8 cellular contexts compared by ENCODE assay signal in genomic region chr7:141072548-141073172, GRCh38. TPM values are rescaled to one million over a fixed set of nuclear protein-coding genes. Genes with fewer than 3 reads are reported as not detected.
DNase-seq lines count a peak whose midpoint lies in the region; ATAC-seq and TF ChIP-seq lines count a peak whose summit lies in the region.

No MANE protein-coding gene starts in this region.

- intact Hi-C loops in OCI-LY7 (cut with micrococcal nuclease; ENCODE audit: unreplicated experiment): loop anchor here (5.0 kb wide), 1 partner anchor 460 kb away; no protein-coding TSS in a partner anchor

- no TSS peak for BruUV-seq in OCI-LY7 (replicated peaks; lab: Mats Ljungman, UMichigan)

- no peaks in the 10 kb centered on the region for H3K9me3 ChIP-seq in fibroblast of lung (ENCODE audit: control insufficient read depth, insufficient read depth, low read depth, low read length)
- no peaks in the 10 kb centered on the region for H3K9me3 ChIP-seq in OCI-LY7 (ENCODE audit: low read length)

- no peaks in the 10 kb centered on the region for H3K9me2 ChIP-seq in OCI-LY7 (ENCODE audit: insufficient read depth, low read length)

- peaks cover 4 to 19% of the 10 kb centered on the region in 2 donors for H3K36me3 Mint-ChIP-seq in naive B cell
- no peaks in the 10 kb centered on the region for H3K36me3 Mint-ChIP-seq in type B pancreatic cell

- H3K4me1 Mint-ChIP-seq in naive B cell (peaks cover 16 to 29% (median 28%) of the 10 kb centered on the region in 3 donors), type B pancreatic cell (ENCODE audit: unreplicated experiment) (no peaks in the 10 kb centered on the region)

- H3K4me3 Mint-ChIP-seq in naive B cell (peak overlapping the region; percentile 16 to 86 (median 78)), type B pancreatic cell (peak overlapping the region; percentile 88)

- H3K27ac Mint-ChIP-seq in naive B cell: no peak overlapping the region
- H3K27ac Mint-ChIP-seq in type B pancreatic cell: peak overlapping the region; percentile 51

- no peaks in the 10 kb centered on the region for H3K36me3 ChIP-seq in fibroblast of lung (ENCODE audit: control insufficient read depth, insufficient read depth, low read length)
- H3K36me3 ChIP-seq in OCI-LY7 (ENCODE audit: insufficient read depth, low read length): no peaks in the 10 kb centered on the region

- no peak overlapping the region for H2AFZ ChIP-seq in fibroblast of lung (ENCODE audit: low read length)
- H2AFZ ChIP-seq in OCI-LY7 (ENCODE audit: low read length): no peak overlapping the region

- H3K9me3 Mint-ChIP-seq in naive B cell: peaks cover 0 to 10% (median 2%) of the 10 kb centered on the region in 7 donors
- no peaks in the 10 kb centered on the region for H3K9me3 Mint-ChIP-seq in type B pancreatic cell

- H4K20me1 ChIP-seq in fibroblast of lung (ENCODE audit: control insufficient read depth, extremely low read depth, insufficient read depth, low read length): no peaks in the 10 kb centered on the region
- no peaks in the 10 kb centered on the region for H4K20me1 ChIP-seq in OCI-LY7 (ENCODE audit: insufficient read depth, low read length)

- H3K4me1 ChIP-seq in fibroblast of lung (ENCODE audit: control insufficient read depth, extremely low read depth, insufficient read depth, low read length) (no peaks in the 10 kb centered on the region), OCI-LY7 (ENCODE audit: insufficient read depth, low read length, poor library complexity, severe bottlenecking) (no peaks in the 10 kb centered on the region)

- no peaks in the 10 kb centered on the region for H3K79me2 ChIP-seq in fibroblast of lung (ENCODE audit: control insufficient read depth, insufficient read depth, low read length)
- H3K79me2 ChIP-seq in OCI-LY7 (ENCODE audit: insufficient read depth, low read depth, low read length): no peaks in the 10 kb centered on the region

- no peak overlapping the region for H3K9ac ChIP-seq in fibroblast of lung (ENCODE audit: insufficient read depth, low read length)

- POLR2A ChIA-PET in OCI-LY7 (lab: Charles Lee): interaction anchor here (0.6 kb wide), 1 partner anchor 181 kb away, joined by 3 read pairs; no protein-coding TSS in a partner anchor

- ATAC-seq in naive B cell (ENCODE audit: low read depth in 2 of 2) (peak; percentile 35 to 58), GM18873 (IDR thresholded peaks at IDR 0.05; ENCODE audit: low FRiP score, unreplicated experiment) (no peak)

- H3K4me3 ChIP-seq in fibroblast of lung (replicated peaks in 1 of 4; ENCODE audit: control extremely low read depth in 1 of 4, insufficient read depth in 1 of 4, low read depth in 3 of 4, low read length in 4 of 4) (peak overlapping the region; percentile 25 to 58 (median 40)), OCI-LY7 (ENCODE audit: low read depth, low read length, poor library complexity, severe bottlenecking) (no peak overlapping the region)

- TF ChIP-seq CTCF in fibroblast of lung (conservative IDR thresholded peaks at IDR 0.05 in 1 of 2, IDR thresholded peaks at IDR 0.05 in 1 of 2; ENCODE audit: low read depth in 1 of 2, low read length in 2 of 2): no peak
- TF ChIP-seq CTCF in type B pancreatic cell (conservative IDR thresholded peaks at IDR 0.05): no peak
- TF ChIP-seq CTCF in OCI-LY7 (conservative IDR thresholded peaks at IDR 0.05; ENCODE audit: low read length): no peak

- peak overlapping the region; percentile 73 for H3K4me2 ChIP-seq in fibroblast of lung (ENCODE audit: extremely low read depth, insufficient read depth, low read length)
- H3K4me2 ChIP-seq in OCI-LY7 (ENCODE audit: low read length): no peak overlapping the region

- peaks cover 33% of the 10 kb centered on the region for H3K27me3 ChIP-seq in fibroblast of lung (ENCODE audit: control insufficient read depth, insufficient read depth, low read length)

- peak; percentile 62 for DNase-seq in ELR (ENCODE audit: low read depth)
- DNase-seq in NCI-H1417 (lab: John Stamatoyannopoulos, UW): peak; percentile 84 to 95 (median 89)
- peak; percentile 30 for DNase-seq in activated T-cell treated with anti-CD3 and anti-CD28 coated beads, Interleukin-2, amount 50 U/mL, for 1 hour
- peak; percentile 77 to 82 for DNase-seq in fibroblast of lung (ENCODE audit: low read depth in 2 of 2)
- DNase-seq in naive B cell: no peak
- peak; percentile 74 for DNase-seq in type B pancreatic cell (ENCODE audit: extremely low spot score, unreplicated experiment)
- DNase-seq in OCI-LY7 (ENCODE audit: low spot score): no peak

- CTCF ChIA-PET in OCI-LY7 (lab: Charles Lee; ENCODE audit: unreplicated experiment): no interaction called here

- H3K27me3 Mint-ChIP-seq in naive B cell (peaks cover 31 to 63% (median 49%) of the 10 kb centered on the region in 3 donors), type B pancreatic cell (peaks cover 47% of the 10 kb centered on the region)

- H3K27ac ChIP-seq in fibroblast of lung (ENCODE audit: insufficient read depth, low read length) (no peak overlapping the region), OCI-LY7 (ENCODE audit: low read depth, low read length, poor library complexity, severe bottlenecking) (no peak overlapping the region)

RNA-seq across cellular contexts. Expression of gene TMEM178B, which starts 1.2 kb away (rescaled TPM):
- under 0.01 TPM in 2 replicates for total RNA-seq in fibroblast of lung
- polyA plus RNA-seq in fibroblast of lung: 0.02 and 0.14 TPM in 2 replicates
- polyA plus RNA-seq in fibroblast of lung (2012): 0.01 and 0.08 TPM in 2 replicates
- polyA minus RNA-seq in fibroblast of lung (ENCODE audit: low replicate concordance): 0.35 TPM in 1 of 2 replicates, not detected in the other
- polyA plus RNA-seq in naive B cell (ENCODE audit: low read depth in 6 of 6): not detected
- total RNA-seq in type B pancreatic cell (ENCODE audit: low replicate concordance): 4.7 and 8.7 TPM in 2 replicates
- total RNA-seq in OCI-LY7 (2014; rRNA removed; shearing (Covaris generic)): not detected in 2 replicates
- not detected in 2 replicates for total RNA-seq in OCI-LY7 (2022)

RNA-seq across cellular contexts. Expression of gene MRPS33, which starts 57.9 kb away (rescaled TPM):
- total RNA-seq in fibroblast of lung (30.6 and 40.1 TPM in 2 replicates), type B pancreatic cell (ENCODE audit: low replicate concordance) (58.1 and 74.6 TPM in 2 replicates), OCI-LY7 (2022) (71.9 and 78.2 TPM in 2 replicates)
- polyA plus RNA-seq in fibroblast of lung (64.8 and 73.6 TPM in 2 replicates), naive B cell (ENCODE audit: low read depth in 6 of 6) (10 to 100 TPM; 39.2 to 69.1 (median 50.1) TPM)
- polyA plus RNA-seq in fibroblast of lung (2012): 90.5 and 107 TPM in 2 replicates
- 0.08 and 9.4 TPM in 2 replicates for polyA minus RNA-seq in fibroblast of lung (ENCODE audit: low replicate concordance)
- total RNA-seq in OCI-LY7 (2014; rRNA removed; shearing (Covaris generic)): 21.1 and 42.0 TPM in 2 replicates

Comparison
In these comparisons a context has a peak if more than half of its experiments do, and no peak if none do; other contexts are left out.
1. DNase-seq: peak in ELR (single experiment), NCI-H1417 (3 of 3), activated T-cell treated with anti-CD3 and anti-CD28 coated beads, Interleukin-2, amount 50 U/mL, for 1 hour (single experiment), fibroblast of lung (2 of 2) and type B pancreatic cell (single experiment); none in naive B cell (single experiment) and OCI-LY7 (single experiment).